Comparison of ENCODE assay signal across 8 cellular contexts in genomic region chr11:47408598-47409439, GRCh38. TPM values are rescaled to one million over a fixed set of nuclear protein-coding genes. Genes with fewer than 3 reads are reported as not detected.
A peak's percentile ranks its signal among the peaks of the same experiment; 100 is the strongest.
DNase-seq lines count a peak whose midpoint lies in the region; ATAC-seq and TF ChIP-seq lines count a peak whose summit lies in the region.

No MANE protein-coding gene starts in this region.

- peak overlapping the region; percentile 14 for H3K9ac ChIP-seq in rectal smooth muscle tissue (ENCODE audit: low read length)

- H3K27ac Mint-ChIP-seq in activated naive CD8-positive, alpha-beta T cell treated with anti-CD3 and anti-CD28 coated beads, Interleukin-2, amount 50 U/mL, for 24 hours = peak overlapping the region; percentile 87

- TF ChIP-seq CTCF in heart right ventricle (IDR thresholded peaks at IDR 0.05) = no peak

- 3 to 4% methylated on average over 33 to 49 of the region's 50 CpGs for WGBS in heart right ventricle, 2 donors

- H3K36me3 Mint-ChIP-seq in activated naive CD8-positive, alpha-beta T cell treated with anti-CD3 and anti-CD28 coated beads, Interleukin-2, amount 50 U/mL, for 24 hours (ENCODE audit: low read depth) = peaks cover 2% of the 10 kb centered on the region

- H3K36me3 ChIP-seq in heart right ventricle (peaks cover 0 to 37% (median 10%) of the 10 kb centered on the region in 9 donors), rectal smooth muscle tissue (ENCODE audit: control insufficient read depth, insufficient read depth, low read length) (peaks cover 2% of the 10 kb centered on the region)

- no peaks in the 10 kb centered on the region for H3K27me3 Mint-ChIP-seq in activated naive CD8-positive, alpha-beta T cell treated with anti-CD3 and anti-CD28 coated beads, Interleukin-2, amount 50 U/mL, for 24 hours

- H3K4me1 Mint-ChIP-seq in activated naive CD8-positive, alpha-beta T cell treated with anti-CD3 and anti-CD28 coated beads, Interleukin-2, amount 50 U/mL, for 24 hours = peaks cover 21% of the 10 kb centered on the region

- peak overlapping the region; percentile 74 to 98 (median 94) for H3K27ac ChIP-seq in heart right ventricle
- peak overlapping the region; percentile 86 for H3K27ac ChIP-seq in rectal smooth muscle tissue (ENCODE audit: low read depth, low read length)

- peak; percentile 67 for DNase-seq in GM04504 (ENCODE audit: low read depth)
- DNase-seq in HS-5 (ENCODE audit: low read depth) = peak; percentile 64
- no peak for DNase-seq in activated naive CD8-positive, alpha-beta T cell treated with anti-CD3 and anti-CD28 coated beads, Interleukin-2, amount 50 U/mL, for 24 hours
- DNase-seq in heart right ventricle = peak; percentile 43 to 54
- DNase-seq in NCI-H2196 treated with DMSO at 0.1 percent for 48 hours (lab: John Stamatoyannopoulos, UW; ENCODE audit: unreplicated experiment) = no peak
- DNase-seq in AML-193 (lab: John Stamatoyannopoulos, UW) = no peak
- no peak for DNase-seq in GOT3 (lab: John Stamatoyannopoulos, UW)

- no peaks in the 10 kb centered on the region for H3K9me3 ChIP-seq in heart right ventricle

- no peaks in the 10 kb centered on the region for H3K9me3 Mint-ChIP-seq in activated naive CD8-positive, alpha-beta T cell treated with anti-CD3 and anti-CD28 coated beads, Interleukin-2, amount 50 U/mL, for 24 hours

- peak overlapping the region; percentile 88 for H3K4me3 Mint-ChIP-seq in activated naive CD8-positive, alpha-beta T cell treated with anti-CD3 and anti-CD28 coated beads, Interleukin-2, amount 50 U/mL, for 24 hours

- ATAC-seq in activated naive CD8-positive, alpha-beta T cell treated with anti-CD3 and anti-CD28 coated beads, Interleukin-2, amount 50 U/mL, for 24 hours = no peak
- peak in 7 of 8 donors; percentile 0 to 14 (median 7) for ATAC-seq in heart right ventricle

- no peaks in the 10 kb centered on the region for H3K27me3 ChIP-seq in heart right ventricle
- H3K27me3 ChIP-seq in rectal smooth muscle tissue (ENCODE audit: control insufficient read depth, insufficient read depth, low read length) = no peaks in the 10 kb centered on the region

- intact Hi-C loops in heart right ventricle (cut with DNase I) = loop anchor here in 7 of 10 donors (1.0 to 5.0 kb wide), 6 partner anchors 17 to 232 kb away; partner anchors contain the start of genes PSMC3 (in 3 of the 7) and ARFGAP2 (in 1 of the 7)

- H3K4me3 ChIP-seq in heart right ventricle (peak overlapping the region; percentile 59 to 86 (median 77)), rectal smooth muscle tissue (ENCODE audit: low read length) (peak overlapping the region; percentile 84)

- H3K4me1 ChIP-seq in heart right ventricle (peaks cover 11 to 50% (median 36%) of the 10 kb centered on the region in 9 donors), rectal smooth muscle tissue (ENCODE audit: control insufficient read depth, insufficient read depth, low read length) (peaks cover 17% of the 10 kb centered on the region)

RNA-seq across cellular contexts. Expression of gene SLC39A13, which starts 0.4 kb away (rescaled TPM):
- 10 to 100 TPM; 31.1 to 54.5 (median 40.8) TPM for total RNA-seq in heart right ventricle
- polyA plus RNA-seq in heart right ventricle = 10 to 100 TPM; 62.3 to 86.4 TPM

RNA-seq across cellular contexts. Expression of gene PSMC3, which starts 17.4 kb away (rescaled TPM):
- total RNA-seq in heart right ventricle = 100 to 1,000 TPM; 129 to 171 (median 140) TPM
- polyA plus RNA-seq in heart right ventricle = 100 to 1,000 TPM; 184 to 272 TPM

RNA-seq across cellular contexts. Expression of gene SPI1, which starts 30.5 kb away (rescaled TPM):
- total RNA-seq in heart right ventricle = 10 to 100 TPM in 3 of 10 donors, 1 to 10 TPM in 7; 3.4 to 38.9 (median 6.7) TPM
- polyA plus RNA-seq in heart right ventricle = 10 to 100 TPM in 1 of 2 donors, 1 to 10 TPM in 1; 6.7 to 10.2 TPM

RNA-seq across cellular contexts. Expression of gene RAPSN, which starts 40.1 kb away (rescaled TPM):
- 10 to 100 TPM in 1 of 10 donors, 1 to 10 TPM in 9; 2.9 to 10.2 (median 4.0) TPM for total RNA-seq in heart right ventricle
- polyA plus RNA-seq in heart right ventricle = 1 to 10 TPM in 1 of 2 donors, under 1 TPM in 1; 0.33 to 6.2 TPM

RNA-seq across cellular contexts. Expression of gene MYBPC3, which starts 56.3 kb away (rescaled TPM):
- total RNA-seq in heart right ventricle = 1,000 to 10,000 TPM; 1,404 to 3,138 (median 2,490) TPM
- 1,000 to 10,000 TPM in 1 of 2 donors, 100 to 1,000 TPM in 1; 484 to 2,250 TPM for polyA plus RNA-seq in heart right ventricle

Comparison
In these comparisons a context has a peak if more than half of its experiments do, and no peak if none do; other contexts are left out.
1. DNase-seq: peak in GM04504 (single experiment), HS-5 (single experiment) and heart right ventricle (2 of 2); none in activated naive CD8-positive, alpha-beta T cell treated with anti-CD3 and anti-CD28 coated beads, Interleukin-2, amount 50 U/mL, for 24 hours (single experiment), NCI-H2196 treated with DMSO at 0.1 percent for 48 hours (single experiment), AML-193 (0 of 2) and GOT3 (single experiment).